Comparison of ENCODE assay signal across 8 cellular contexts in the genomic region with DNA sequence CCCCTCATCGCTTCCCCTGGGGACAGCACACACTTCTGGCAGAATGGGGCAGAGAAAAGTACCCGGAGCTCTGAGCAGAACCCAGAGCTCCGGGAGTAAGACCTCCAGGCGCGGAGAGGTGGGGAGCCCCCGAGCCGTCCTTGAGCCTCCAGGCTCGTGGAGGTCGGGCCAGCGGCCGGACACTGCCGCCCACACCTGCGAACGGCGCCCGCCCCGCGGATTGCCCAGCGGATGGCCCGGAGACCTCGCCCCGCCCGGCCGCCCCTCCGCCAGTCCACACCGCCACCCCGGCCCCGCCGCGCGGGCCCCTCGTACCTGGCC. TPM values are rescaled to one million over a fixed set of nuclear protein-coding genes. Genes with fewer than 3 reads are reported as not detected.
DNase-seq lines count a peak whose midpoint lies in the region; ATAC-seq, FAIRE-seq and TF ChIP-seq lines count a peak whose summit lies in the region.

No MANE protein-coding gene starts in this region.

- no peak for TF ChIP-seq POLR2A in IMR-90 (IDR thresholded peaks at IDR 0.05; ENCODE audit: low read depth, low read length)

- peak overlapping the region; percentile 49 for H4K91ac ChIP-seq in IMR-90 (ENCODE audit: insufficient read depth, low read depth, low read length)

- DNase-seq in activated CD4-positive, alpha-beta T cell treated with anti-CD3 and anti-CD28 coated beads for 36 hours, result no peak
- DNase-seq in activated CD4-positive, alpha-beta T cell treated with anti-CD3 and anti-CD28 coated beads for 1 hour, result no peak
- DNase-seq in IMR-90 (no peak), caudate nucleus (lab: John Stamatoyannopoulos, UW) (peak in 9 of 61 donors; percentile 21 to 54 (median 43)), NCI-H128 (lab: John Stamatoyannopoulos, UW; ENCODE audit: unreplicated experiment) (no peak), UCSD-AML1 (lab: John Stamatoyannopoulos, UW; ENCODE audit: unreplicated experiment) (no peak), D721Med (ENCODE audit: insufficient read length, low spot score) (no peak)

- H2BK120ac ChIP-seq in IMR-90 (ENCODE audit: low read depth, low read length), result peak overlapping the region; percentile 30; the same call in 1 of the 2 replicates

- no peak for TF ChIP-seq RAD21 in IMR-90 (IDR thresholded peaks at IDR 0.05; ENCODE audit: low read length)

- H2BK5ac ChIP-seq in IMR-90 (ENCODE audit: low read depth, low read length, poor library complexity, severe bottlenecking), result peak overlapping the region; percentile 69

- no peak overlapping the region; the same call in 1 of the 2 replicates for H3K18ac ChIP-seq in IMR-90 (ENCODE audit: low read depth, low read length)

- no peaks in the 10 kb centered on the region for H3K36me3 ChIP-seq in IMR-90 (ENCODE audit: control insufficient read depth, insufficient read depth, low read length)
- no peaks in the 10 kb centered on the region for H3K36me3 ChIP-seq in muscle layer of duodenum (ENCODE audit: control insufficient read depth in 1 of 2, insufficient read depth in 2 of 2, low read length in 2 of 2)

- peaks cover 3 to 19% of the 10 kb centered on the region in 2 experiments; a peak in 2 of 4 replicates for H3K79me1 ChIP-seq in IMR-90 (ENCODE audit: low read depth in 1 of 2, low read length in 2 of 2)

- H3K27ac ChIP-seq in IMR-90 (ENCODE audit: insufficient read depth, low read length) (peak overlapping the region; percentile 69), caudate nucleus (ENCODE audit: low read depth, low read length) (peak overlapping the region; percentile 85), muscle layer of duodenum (ENCODE audit: low read length) (peak overlapping the region; percentile 74)

- FAIRE-seq in D721Med (lab: Jason Lieb, UNC), result no peak

- BruUV-seq in IMR-90 (replicated peaks; lab: Mats Ljungman, UMichigan), result no TSS peak

- no peak overlapping the region for H2BK15ac ChIP-seq in IMR-90 (ENCODE audit: low read depth, low read length)

- no peaks in the 10 kb centered on the region for H3K9me3 ChIP-seq in IMR-90 (ENCODE audit: control insufficient read depth, insufficient read depth, low read length)
- H3K9me3 ChIP-seq in muscle layer of duodenum (ENCODE audit: control insufficient read depth in 1 of 2, low read length in 2 of 2), result no peaks in the 10 kb centered on the region

- in situ Hi-C loops in IMR-90 (cut with MboI; ENCODE audit: low sequenced_read_pairs), result no loop called here

- POLR2A ChIA-PET in activated CD4-positive, alpha-beta T cell treated with anti-CD3 and anti-CD28 coated beads for 36 hours (lab: Charles Lee), result no interaction called here
- POLR2A ChIA-PET in IMR-90 (lab: Charles Lee; ENCODE audit: unreplicated experiment), result no interaction called here

- H3K56ac ChIP-seq in IMR-90 (ENCODE audit: extremely low read depth, insufficient read depth, low read length), result peak overlapping the region; percentile 47; the same call in 1 of the 2 replicates

- peak overlapping the region; percentile 83 for H3K14ac ChIP-seq in IMR-90 (replicated peaks; ENCODE audit: low read depth, low read length)

- peak overlapping the region; percentile 92 for H3K9ac ChIP-seq in IMR-90 (ENCODE audit: low read depth, low read length)

- peak overlapping the region; percentile 98 for H3K4me2 ChIP-seq in IMR-90 (ENCODE audit: low read depth, low read length)

- peak overlapping the region; percentile 82 for H2AFZ ChIP-seq in IMR-90 (replicated peaks; ENCODE audit: low read length, poor library complexity)

- H3K27ac Mint-ChIP-seq in activated CD4-positive, alpha-beta T cell treated with anti-CD3 and anti-CD28 coated beads for 36 hours, result peak overlapping the region; percentile 91

- peaks cover 8% of the 10 kb centered on the region for H3K36me3 Mint-ChIP-seq in activated CD4-positive, alpha-beta T cell treated with anti-CD3 and anti-CD28 coated beads for 36 hours (ENCODE audit: low read depth)

- H2AK9ac ChIP-seq in IMR-90 (replicated peaks; ENCODE audit: low read depth, low read length, poor library complexity), result peak overlapping the region; percentile 80

- H3K23ac ChIP-seq in IMR-90 (ENCODE audit: low read depth, low read length), result peak overlapping the region; percentile 84

- intact Hi-C loops in activated CD4-positive, alpha-beta T cell treated with anti-CD3 and anti-CD28 coated beads for 36 hours (cut with DNase I, micrococcal nuclease), result loop anchor here (1.0 to 2.0 kb wide), 12 partner anchors 17 to 803 kb away; a partner anchor contains a TSS
- intact Hi-C loops in IMR-90 (cut with micrococcal nuclease), result loop anchor here (1.0 to 5.0 kb wide), 3 partner anchors 54 to 157 kb away; a partner anchor contains a TSS

- peak overlapping the region; percentile 92 for H3K4me3 Mint-ChIP-seq in activated CD4-positive, alpha-beta T cell treated with anti-CD3 and anti-CD28 coated beads for 36 hours

- H3K9me3 Mint-ChIP-seq in activated CD4-positive, alpha-beta T cell treated with anti-CD3 and anti-CD28 coated beads for 36 hours (ENCODE audit: low read depth), result no peaks in the 10 kb centered on the region

- H3K4ac ChIP-seq in IMR-90 (ENCODE audit: low read depth, low read length), result peak overlapping the region; percentile 71

- 0% methylated on average over 7 of the region's 32 CpGs; no CpG with 5 or more reads in 1 of the 2 experiments for WGBS in IMR-90 (ENCODE audit: extremely low coverage in 2 of 2, insufficient read length in 1 of 2), 2 experiments

- TF ChIP-seq CTCF in IMR-90 (conservative IDR thresholded peaks at IDR 0.05; ENCODE audit: low read depth, low read length) (no peak), D721Med (IDR thresholded peaks at IDR 0.05; ENCODE audit: insufficient read depth, missing control alignments) (no peak)

- no peak overlapping the region for H2BK20ac ChIP-seq in IMR-90 (ENCODE audit: low read depth, low read length)

- H4K8ac ChIP-seq in IMR-90 (ENCODE audit: low read depth in 2 of 2, low read length in 2 of 2), result peak overlapping the region in 1 of 2 experiments; percentile 44; a peak in 1 of 4 replicates

- no peak overlapping the region for H2AK5ac ChIP-seq in IMR-90 (ENCODE audit: low read depth, low read length)

- no peaks in the 10 kb centered on the region for H3K27me3 Mint-ChIP-seq in activated CD4-positive, alpha-beta T cell treated with anti-CD3 and anti-CD28 coated beads for 36 hours

- H3K4me3 ChIP-seq in IMR-90 (ENCODE audit: insufficient read depth, low read depth, low read length) (peak overlapping the region; percentile 95), muscle layer of duodenum (ENCODE audit: low read depth in 1 of 2, low read length in 2 of 2) (peak overlapping the region; percentile 83 to 90)

- CTCF ChIA-PET in activated CD4-positive, alpha-beta T cell treated with anti-CD3 and anti-CD28 coated beads for 36 hours (lab: Charles Lee), result no interaction called here
- CTCF ChIA-PET in IMR-90 (lab: Yijun Ruan, JAX), result no interaction called here

- dilution Hi-C loops in IMR-90 (cut with HindIII; ENCODE audit: low sequenced_read_pairs, unreplicated experiment), result no loop called here

- H3K4me1 Mint-ChIP-seq in activated CD4-positive, alpha-beta T cell treated with anti-CD3 and anti-CD28 coated beads for 36 hours, result peaks cover 28% of the 10 kb centered on the region

- H3K4me1 ChIP-seq in IMR-90 (ENCODE audit: control insufficient read depth, insufficient read depth, low read length) (no peaks in the 10 kb centered on the region), muscle layer of duodenum (ENCODE audit: control insufficient read depth in 1 of 2, insufficient read depth in 2 of 2, low read length in 2 of 2) (peaks cover 5 to 14% of the 10 kb centered on the region in 2 donors)

- no peak for ATAC-seq in activated CD4-positive, alpha-beta T cell treated with anti-CD3 and anti-CD28 coated beads for 36 hours
- peak; percentile 3 for ATAC-seq in IMR-90 (ENCODE audit: low read depth)

- H4K5ac ChIP-seq in IMR-90 (ENCODE audit: low read depth, low read length), result no peak overlapping the region

- H3K27me3 ChIP-seq in IMR-90 (ENCODE audit: control insufficient read depth, insufficient read depth, low read length) (no peaks in the 10 kb centered on the region), muscle layer of duodenum (ENCODE audit: low read depth, low read length) (no peaks in the 10 kb centered on the region)

- H3K9me1 ChIP-seq in IMR-90 (ENCODE audit: insufficient read depth, low read length), result no peaks in the 10 kb centered on the region

- H4K20me1 ChIP-seq in IMR-90 (ENCODE audit: insufficient read depth, low read length), result peaks cover 4% of the 10 kb centered on the region; the same call in 1 of the 2 replicates

TF ChIP-seq in IMR-90, 13 proteins besides CTCF, POLR2A, EP300 and RAD21:
- no peak for TF ChIP-seq MAZ (IDR thresholded peaks at IDR 0.05; ENCODE audit: borderline replicate concordance, low read depth, low read length)

RNA-seq across cellular contexts. Expression of a gene that starts 0.3 kb away (rescaled TPM):
- total RNA-seq in activated CD4-positive, alpha-beta T cell treated with anti-CD3 and anti-CD28 coated beads for 36 hours, result 10 to 100 TPM; 16.8 to 24.6 TPM
- total RNA-seq in IMR-90 (2012; rRNA removed), result 68.3 and 100.0 TPM in 2 replicates
- polyA plus RNA-seq in IMR-90 (2012; rRNA removed), result 16.8 and 22.6 TPM in 2 replicates
- 5.0 and 6.5 TPM in 2 replicates for polyA plus RNA-seq in IMR-90 (2012; cell fraction: cytosol; rRNA removed)
- polyA plus RNA-seq in IMR-90 (2012; cell fraction: nucleus; rRNA removed; ENCODE audit: low replicate concordance), result 2.6 and 14.1 TPM in 2 replicates
